1 cellular context compared by ENCODE assay signal in genomic region chrX:119698835-119699234, GRCh38.
TF ChIP-seq lines count a peak whose summit lies in the region.

No MANE protein-coding gene starts in this region.

TF ChIP-seq in GM23338, 12 proteins besides CTCF, POLR2A, EP300 and RAD21 (continued from another document):
- TF ChIP-seq ETS1 (IDR thresholded peaks at IDR 0.05): no peak
